19 cellular contexts compared by ENCODE assay signal in genomic region chr15:78998526-78998925, GRCh38.
"Had no signal": no experiment of that assay in that cellular context is flagged by ENCODE, and none has a peak within 500 bp of the region (broad histone marks: within the 10 kb centered on the region; RNA-seq: fewer than 3 reads in every experiment).

No MANE protein-coding gene starts in this region.

- H3K9me3 ChIP-seq: esophagus muscularis mucosa, gastrocnemius medialis, heart right ventricle, left lung, neutrophil, sigmoid colon, suprapubic skin, thyroid gland had no signal

- H3K27ac ChIP-seq: epithelial cell of prostate, esophagus muscularis mucosa, gastrocnemius medialis, heart right ventricle, neutrophil, sigmoid colon, skin epidermis, suprapubic skin, thyroid gland had no signal

- H3K36me3 Mint-ChIP-seq: naive B cell had no signal

- H3K4me3 Mint-ChIP-seq: effector memory CD8-positive, alpha-beta T cell; naive B cell; nephron had no signal

- H3K36me3 ChIP-seq: esophagus muscularis mucosa, gastrocnemius medialis, heart right ventricle, left lung, neutrophil, sigmoid colon, suprapubic skin, thyroid gland had no signal

- H3K27me3 ChIP-seq: esophagus muscularis mucosa, gastrocnemius medialis, heart right ventricle, left lung, neutrophil, sigmoid colon, suprapubic skin, thyroid gland had no signal

- ATAC-seq: effector memory CD8-positive, alpha-beta T cell; gastrocnemius medialis; stimulated activated naive CD8-positive, alpha-beta T cell treated with anti-CD3 and anti-CD28 coated beads, Interleukin-15, Interleukin-2, amounts not matched to agents 100 U/mL and 50 U/mL, for 24 hours had no signal

- H3K4me1 ChIP-seq: esophagus muscularis mucosa, gastrocnemius medialis, sigmoid colon, thyroid gland had no signal

- H3K27ac Mint-ChIP-seq: effector memory CD8-positive, alpha-beta T cell; nephron had no signal

- FAIRE-seq: islet of Langerhans had no signal

- H3K4me1 Mint-ChIP-seq: nephron had no signal

- DNase-seq: effector memory CD8-positive, alpha-beta T cell; gastrocnemius medialis; heart right ventricle; hypothalamus; left lung; mesendoderm; naive B cell; posterior cingulate gyrus; sigmoid colon; stimulated activated naive CD8-positive, alpha-beta T cell treated with anti-CD3 and anti-CD28 coated beads, Interleukin-15, Interleukin-2, amounts not matched to agents 100 U/mL and 50 U/mL, for 24 hours; thyroid gland had no signal

- H3K9me3 Mint-ChIP-seq: effector memory CD8-positive, alpha-beta T cell; naive B cell; nephron had no signal

- H3K4me3 ChIP-seq: esophagus muscularis mucosa, gastrocnemius medialis, heart right ventricle, left lung, lung, sigmoid colon, skin epidermis, suprapubic skin, thyroid gland had no signal
